ENCODE assay signal across 9 cellular contexts in the genomic region with DNA sequence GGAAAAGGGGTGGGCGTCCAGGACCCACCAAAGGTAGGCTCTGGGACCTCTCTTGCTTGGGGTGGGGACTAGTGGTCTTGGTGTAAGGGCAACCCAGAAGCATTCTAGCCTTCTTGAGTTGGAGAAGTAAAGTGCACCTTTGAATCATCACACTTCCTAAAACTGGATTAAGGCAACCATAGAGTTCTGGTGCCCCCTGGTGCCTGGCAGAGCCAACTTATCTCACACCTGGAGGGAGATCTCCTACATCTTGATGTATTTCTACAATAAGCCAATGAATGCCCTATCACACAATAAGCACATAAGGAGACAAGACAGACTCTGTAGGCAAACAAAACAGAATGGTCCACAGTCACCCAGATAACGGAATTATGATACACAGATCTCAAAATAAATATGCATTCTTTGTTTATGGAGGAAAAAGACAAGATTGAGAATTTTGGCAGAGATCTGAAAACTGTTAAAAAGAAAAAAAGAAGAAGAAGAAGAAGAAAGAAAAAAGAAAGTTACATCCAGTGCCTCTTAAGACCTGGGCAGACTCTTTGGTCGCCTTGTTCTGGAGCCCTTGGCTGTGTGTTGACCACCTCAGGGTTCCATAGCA.
A peak's percentile ranks its signal among the peaks of the same experiment; 100 is the strongest.
DNase-seq lines count a peak whose midpoint lies in the region; ATAC-seq and TF ChIP-seq lines count a peak whose summit lies in the region.
"Had no signal": no experiment of that assay in that cellular context is flagged by ENCODE, and none has a peak within 500 bp of the region (broad histone marks: within the 10 kb centered on the region; RNA-seq: fewer than 3 reads in every experiment).

No MANE protein-coding gene starts in this region.

- no peak overlapping the region for H3K9ac ChIP-seq in neuronal stem cell (ENCODE audit: low read depth, low read length, poor library complexity)

- no peak overlapping the region for H2AK5ac ChIP-seq in neuronal stem cell (ENCODE audit: low read depth, low read length)

- no peak overlapping the region for H2BK12ac ChIP-seq in neuronal stem cell (ENCODE audit: low read length)

- no peaks in the 10 kb centered on the region for H3K36me3 ChIP-seq in neuronal stem cell (replicated peaks in 1 of 2; ENCODE audit: control insufficient read depth in 2 of 2, insufficient read depth in 2 of 2, low read length in 2 of 2)
- H3K36me3 ChIP-seq in tibial artery, result no peaks in the 10 kb centered on the region

- no peak overlapping the region for H2BK5ac ChIP-seq in neuronal stem cell (ENCODE audit: low read length)

- no peak overlapping the region for H3K4ac ChIP-seq in neuronal stem cell (ENCODE audit: low read length)

- ATAC-seq in GM21528 (IDR thresholded peaks at IDR 0.05; ENCODE audit: low FRiP score, unreplicated experiment), result no peak

- H3K4me1 ChIP-seq in neuronal stem cell (ENCODE audit: control insufficient read depth in 2 of 2, insufficient read depth in 1 of 2, low read depth in 1 of 2, low read length in 2 of 2) (no peaks in the 10 kb centered on the region), tibial artery (no peaks in the 10 kb centered on the region)

- WGBS in neuronal stem cell (ENCODE audit: extremely low coverage in 2 of 2, insufficient read length in 2 of 2, insufficient replicate concordance in 1 of 2), 2 donors, result no CpG with 5 or more reads among the region's 3 CpGs

- no peak overlapping the region for H3K23ac ChIP-seq in neuronal stem cell (ENCODE audit: low read depth, low read length, poor library complexity)

- H2BK15ac ChIP-seq in neuronal stem cell (ENCODE audit: low read length), result no peak overlapping the region

- H3K14ac ChIP-seq in neuronal stem cell (ENCODE audit: low read length), result no peak overlapping the region

- H3K27me3 ChIP-seq in neuronal stem cell (ENCODE audit: control insufficient read depth in 3 of 3, insufficient read depth in 3 of 3, low read depth in 1 of 3, low read length in 3 of 3) (no peaks in the 10 kb centered on the region), tibial artery (peaks cover 0 to 30% of the 10 kb centered on the region in 2 donors)

- intact Hi-C loops in tibial artery (cut with DNase I; ENCODE audit: low total_unique reads), result no loop called here

- no peak for TF ChIP-seq CTCF in tibial artery (IDR thresholded peaks at IDR 0.05)

- H3K27ac ChIP-seq in neuronal stem cell (replicated peaks; ENCODE audit: low read length), result no peak overlapping the region
- no peak overlapping the region for H3K27ac ChIP-seq in tibial artery

- H2BK120ac ChIP-seq in neuronal stem cell (ENCODE audit: low read depth, low read length), result no peak overlapping the region

- H4K8ac ChIP-seq in neuronal stem cell (ENCODE audit: low read depth, low read length), result no peak overlapping the region

- no peak overlapping the region for H2AFZ ChIP-seq in neuronal stem cell (ENCODE audit: low read length)

- H3K9me3 ChIP-seq in neuronal stem cell (replicated peaks in 1 of 2; ENCODE audit: control insufficient read depth in 2 of 2, insufficient read depth in 1 of 2, low read depth in 1 of 2, low read length in 2 of 2) (peaks cover 2 to 8% of the 10 kb centered on the region in 2 donors), tibial artery (peaks cover 4 to 9% (median 7%) of the 10 kb centered on the region in 3 donors)

- no peak overlapping the region for H3K4me2 ChIP-seq in neuronal stem cell (ENCODE audit: insufficient read depth, low read length, poor library complexity, severe bottlenecking)

- DNase-seq in NCI-H2081 (lab: John Stamatoyannopoulos, UW), result peak; percentile 38 to 61
- no peak for DNase-seq in NCI-H2081 treated with DMSO at 0.1 percent for 48 hours (lab: John Stamatoyannopoulos, UW)
- DNase-seq in M059J (ENCODE audit: low read depth), result peak; percentile 46
- peak; percentile 11 for DNase-seq in SKM-1 (lab: John Stamatoyannopoulos, UW; ENCODE audit: unreplicated experiment)
- peak; percentile 2 to 49 for DNase-seq in dermis microvascular lymphatic vessel endothelial cell (ENCODE audit: low read depth in 2 of 2)
- peak; percentile 36 for DNase-seq in neuronal stem cell (ENCODE audit: low spot score)
- DNase-seq in tibial artery, result no peak
- DNase-seq: activated T-cell treated with anti-CD3 and anti-CD28 coated beads, Interleukin-2, amount 50 U/mL, for 4 hours had no signal

- no peak overlapping the region for H3K18ac ChIP-seq in neuronal stem cell (ENCODE audit: low read length)

- H4K91ac ChIP-seq in neuronal stem cell (ENCODE audit: low read depth, low read length, poor library complexity), result no peak overlapping the region

- H3K4me3 ChIP-seq in neuronal stem cell (ENCODE audit: low read length in 2 of 2) (no peak overlapping the region), tibial artery (no peak overlapping the region)

- H3K79me1 ChIP-seq in neuronal stem cell (ENCODE audit: low read depth, low read length), result no peaks in the 10 kb centered on the region

Comparison
In these comparisons a context has a peak if more than half of its experiments do, and no peak if none do; other contexts are left out.
1. DNase-seq: peak in NCI-H2081 (2 of 2), M059J (single experiment), SKM-1 (single experiment), dermis microvascular lymphatic vessel endothelial cell (2 of 2) and neuronal stem cell (single experiment); none in NCI-H2081 treated with DMSO at 0.1 percent for 48 hours (single experiment) and tibial artery (0 of 2).